ENCODE assay signal across 30 cellular contexts in genomic region chr22:20819471-20819870, GRCh38. TPM values are rescaled to one million over a fixed set of nuclear protein-coding genes. Genes with fewer than 3 reads are reported as not detected.
"Had no signal": no experiment of that assay in that cellular context is flagged by ENCODE, and none has a peak within 500 bp of the region (broad histone marks: within the 10 kb centered on the region; RNA-seq: fewer than 3 reads in every experiment).

No MANE protein-coding gene starts in this region.

- H3K9me3 Mint-ChIP-seq: naive thymus-derived CD4-positive, alpha-beta T cell; natural killer cell; nephron; neural progenitor cell; stimulated activated naive B cell treated with anti-CD40 and anti-IgM and Interleukin-4, amounts not matched to agents 10 μg/mL and 1 μg/mL and 100 μg/mL, for 72 hours; stimulated activated naive CD8-positive, alpha-beta T cell treated with anti-CD3 and anti-CD28 coated beads, Interleukin-15, Interleukin-2, amounts not matched to agents 100 ng/mL and 50 ng/mL, for 24 hours; type B pancreatic cell had no signal

- H3K4me1 ChIP-seq: neural progenitor cell, pancreas, psoas muscle, right lobe of liver, sigmoid colon, stomach, testis, tibial artery, transverse colon, upper lobe of right lung, uterus had no signal

- DNase-seq: naive thymus-derived CD4-positive, alpha-beta T cell; natural killer cell; occipital lobe; pancreas; psoas muscle; right cardiac atrium; right lobe of liver; sigmoid colon; stimulated activated CD4-positive, alpha-beta T cell treated with anti-CD3 and anti-CD28 coated beads, Interleukin-15, amount 100 ng/mL, for 24 hours; stimulated activated CD4-positive, alpha-beta T cell treated with anti-CD3 and anti-CD28 coated beads, Interleukin-2, amount 100 ng/mL, for 24 hours; stimulated activated CD4-positive, alpha-beta T cell treated with anti-CD3 and anti-CD28 coated beads, Interleukin-2, amount 100 ng/mL, for 48 hours; stimulated activated CD4-positive, alpha-beta T cell treated with anti-CD3 and anti-CD28 coated beads, Interleukin-4, amount 100 ng/mL, for 24 hours; stimulated activated naive B cell treated with anti-CD40 and anti-IgM and Interleukin-4, amounts not matched to agents 10 μg/mL and 1 μg/mL and 100 μg/mL, for 72 hours; stimulated activated naive CD4-positive, alpha-beta T cell treated with Interleukin-2 at 50 U/mL for 16 hours; stomach; testis; tibial artery; transverse colon; upper lobe of right lung; uterus had no signal

- H3K4me3 Mint-ChIP-seq: naive thymus-derived CD4-positive, alpha-beta T cell; natural killer cell; nephron; neural progenitor cell; stimulated activated naive B cell treated with anti-CD40 and anti-IgM and Interleukin-4, amounts not matched to agents 10 μg/mL and 1 μg/mL and 100 μg/mL, for 72 hours; stimulated activated naive CD8-positive, alpha-beta T cell treated with anti-CD3 and anti-CD28 coated beads, Interleukin-15, Interleukin-2, amounts not matched to agents 100 ng/mL and 50 ng/mL, for 24 hours; type B pancreatic cell had no signal

- H3K9ac ChIP-seq: neural progenitor cell had no signal

- H3K4me1 Mint-ChIP-seq: natural killer cell; nephron; neural progenitor cell; stimulated activated naive B cell treated with anti-CD40 and anti-IgM and Interleukin-4, amounts not matched to agents 10 μg/mL and 1 μg/mL and 100 μg/mL, for 72 hours had no signal

- H3K36me3 Mint-ChIP-seq: type B pancreatic cell had no signal

- H3K36me3 ChIP-seq: neural progenitor cell, uterus had no signal

- H3K4me2 ChIP-seq: neural progenitor cell had no signal

- H3K4me3 ChIP-seq: neural progenitor cell, pancreas, psoas muscle, right lobe of liver, sigmoid colon, stomach, testis, tibial artery, transverse colon, upper lobe of right lung, uterus had no signal

- H2AFZ ChIP-seq: neural progenitor cell had no signal

- H3K27ac Mint-ChIP-seq: nephron; neural progenitor cell; stimulated activated naive B cell treated with anti-CD40 and anti-IgM and Interleukin-4, amounts not matched to agents 10 μg/mL and 1 μg/mL and 100 μg/mL, for 72 hours; stimulated activated naive CD8-positive, alpha-beta T cell treated with anti-CD3 and anti-CD28 coated beads, Interleukin-15, Interleukin-2, amounts not matched to agents 100 ng/mL and 50 ng/mL, for 24 hours; type B pancreatic cell had no signal

- ATAC-seq: naive thymus-derived CD4-positive, alpha-beta T cell; natural killer cell; pancreas; psoas muscle; right cardiac atrium; right lobe of liver; stimulated activated naive B cell treated with anti-CD40 and anti-IgM and Interleukin-4, amounts not matched to agents 10 μg/mL and 1 μg/mL and 100 μg/mL, for 72 hours; upper lobe of right lung had no signal

- H3K9me3 ChIP-seq: pancreas, psoas muscle, right lobe of liver, sigmoid colon, stomach, testis, tibial artery, transverse colon, upper lobe of right lung, uterus had no signal

- FAIRE-seq: pancreas, small intestine had no signal

- H3K27ac ChIP-seq: neural progenitor cell, pancreas, psoas muscle, right lobe of liver, sigmoid colon, stomach, testis, tibial artery, transverse colon, upper lobe of right lung, uterus had no signal

- H3K27me3 Mint-ChIP-seq: naive thymus-derived CD4-positive, alpha-beta T cell; stimulated activated naive B cell treated with anti-CD40 and anti-IgM and Interleukin-4, amounts not matched to agents 10 μg/mL and 1 μg/mL and 100 μg/mL, for 72 hours; stimulated activated naive CD8-positive, alpha-beta T cell treated with anti-CD3 and anti-CD28 coated beads, Interleukin-15, Interleukin-2, amounts not matched to agents 100 ng/mL and 50 ng/mL, for 24 hours; type B pancreatic cell had no signal

- H3K27me3 ChIP-seq: neural progenitor cell, pancreas, right lobe of liver, sigmoid colon, stomach, testis, tibial artery, transverse colon, upper lobe of right lung, uterus had no signal

RNA-seq across cellular contexts. Expression of gene SERPIND1, which starts 45.6 kb away (rescaled TPM):
- total RNA-seq: naive thymus-derived CD4-positive, alpha-beta T cell; osteoblast; posterior vena cava; psoas muscle; renal cortical epithelial cell; sigmoid colon; skeletal muscle tissue; transverse colon had no signal
- polyA plus RNA-seq: neural cell had no signal
